In the genomic region with DNA sequence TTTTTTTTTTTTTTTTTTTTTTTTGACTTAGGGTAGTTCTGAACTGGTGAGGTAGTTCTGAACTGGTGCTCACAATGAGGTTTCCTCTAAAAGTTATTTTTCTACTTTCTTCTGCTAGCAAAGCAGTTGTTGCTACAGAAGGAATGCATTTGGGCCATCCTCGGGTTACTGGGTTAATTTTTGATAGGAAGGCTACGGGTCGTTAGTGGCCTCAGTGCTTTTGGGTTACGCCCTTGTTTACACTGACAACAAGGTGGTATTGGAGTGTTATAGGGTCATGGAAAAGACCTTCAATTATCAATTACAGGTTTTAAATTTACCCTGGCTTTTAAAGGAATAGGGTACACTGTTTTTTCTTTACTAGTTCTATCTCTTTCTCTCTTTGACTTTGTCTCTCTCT, we compare ENCODE assay signal across 6 cellular contexts.
DNase-seq lines count a peak whose midpoint lies in the region; ATAC-seq and TF ChIP-seq lines count a peak whose summit lies in the region.
"Not testable (repeated sequence)": the region's sequence is repeated elsewhere in the genome, so short reads cannot be mapped to it uniquely, and the experiment has no call there.

No MANE protein-coding gene starts in this region.

- not testable (repeated sequence) for H3K36me3 ChIP-seq in right lobe of liver

- H3K27me3 ChIP-seq in right lobe of liver, result not testable (repeated sequence)

- TF ChIP-seq CTCF in fibroblast of villous mesenchyme (IDR thresholded peaks at IDR 0.05; ENCODE audit: insufficient read depth, low read depth, low read length); right lobe of liver (IDR thresholded peaks at IDR 0.05); progenitor cell of endocrine pancreas (IDR thresholded peaks at IDR 0.05; ENCODE audit: unreplicated experiment): not testable (repeated sequence)

- intact Hi-C loops in right lobe of liver (cut with DNase I), result not testable (repeated sequence)

- peak overlapping the region; percentile 70 for H3K4me3 Mint-ChIP-seq in progenitor cell of endocrine pancreas (ENCODE audit: low read depth)

- peak overlapping the region; percentile 61 for H3K4me3 ChIP-seq in fibroblast of villous mesenchyme (ENCODE audit: low read depth, low read length)
- H3K4me3 ChIP-seq in right lobe of liver, result not testable (repeated sequence)

- WGBS in right lobe of liver (ENCODE audit: insufficient coverage, low coverage, low lambda C conversion rate, missing lambda C conversion rate), result 30% methylated on average over 4 of the region's 4 CpGs

- not testable (repeated sequence) for TF ChIP-seq POLR2A in right lobe of liver (IDR thresholded peaks at IDR 0.05)

- H3K27me3 Mint-ChIP-seq in progenitor cell of endocrine pancreas, result not testable (repeated sequence)

- H3K9me3 Mint-ChIP-seq in progenitor cell of endocrine pancreas (ENCODE audit: low read depth), result peaks cover 13% of the 10 kb centered on the region

- peak in 3 of 4 donors; percentile 63 to 91 (median 79) for ATAC-seq in right lobe of liver

- not testable (repeated sequence) for H3K9me3 ChIP-seq in right lobe of liver

- H3K27ac Mint-ChIP-seq in progenitor cell of endocrine pancreas, result peak overlapping the region; percentile 64

- not testable (repeated sequence) for H3K4me1 ChIP-seq in right lobe of liver

- DNase-seq in DMS53 (lab: John Stamatoyannopoulos, UW) (peak; percentile 28), NCI-H748 (lab: John Stamatoyannopoulos, UW; ENCODE audit: unreplicated experiment) (peak; percentile 74), left kidney (ENCODE audit: low read depth, low spot score) (peak; percentile 18)
- DNase-seq in fibroblast of villous mesenchyme (ENCODE audit: low read depth); right lobe of liver; progenitor cell of endocrine pancreas (ENCODE audit: low spot score, unreplicated experiment): not testable (repeated sequence)

- H3K36me3 Mint-ChIP-seq in progenitor cell of endocrine pancreas (ENCODE audit: insufficient read depth), result not testable (repeated sequence)

- H3K4me1 Mint-ChIP-seq in progenitor cell of endocrine pancreas (ENCODE audit: low read depth), result peaks cover 13% of the 10 kb centered on the region

- not testable (repeated sequence) for H3K27ac ChIP-seq in right lobe of liver
